ENCODE assay signal across 17 cellular contexts in genomic region chr3:6644070-6644929, GRCh38.
DNase-seq lines count a peak whose midpoint lies in the region; ATAC-seq and TF ChIP-seq lines count a peak whose summit lies in the region.
"Had no signal": no experiment of that assay in that cellular context is flagged by ENCODE, and none has a peak within 500 bp of the region (broad histone marks: within the 10 kb centered on the region; RNA-seq: fewer than 3 reads in every experiment).

No MANE protein-coding gene starts in this region.

- H3K79me2 ChIP-seq in SK-N-SH (ENCODE audit: insufficient read depth): no peaks in the 10 kb centered on the region

- 18% methylated on average over 5 of the region's 5 CpGs for WGBS in SK-N-SH (ENCODE audit: low lambda C conversion rate)
- WGBS in esophagus muscularis mucosa: 94% methylated on average over 5 of the region's 5 CpGs
- 92% methylated on average over 5 of the region's 5 CpGs for WGBS in prostate gland

- H3K9ac ChIP-seq in SK-N-SH: no peak overlapping the region

- no peaks in the 10 kb centered on the region for H3K4me1 ChIP-seq in SK-N-SH (ENCODE audit: control insufficient read depth in 1 of 2, insufficient read depth in 2 of 2, low read depth in 1 of 2, low read length in 1 of 2)
- H3K4me1 ChIP-seq in esophagus muscularis mucosa: no peaks in the 10 kb centered on the region
- H3K4me1 ChIP-seq in prostate gland (replicated peaks): no peaks in the 10 kb centered on the region
- H3K4me1 ChIP-seq: left lung, SJCRH30, vagina had no signal

- POLR2A ChIA-PET in SK-N-SH (lab: Yijun Ruan, JAX): no interaction called here

- no peaks in the 10 kb centered on the region for H4K20me1 ChIP-seq in SK-N-SH (ENCODE audit: insufficient read depth)

- intact Hi-C loops in esophagus muscularis mucosa (cut with DNase I): no loop called here
- intact Hi-C loops in prostate gland (cut with DNase I): no loop called here

- H3K36me3 ChIP-seq in SK-N-SH (replicated peaks in 1 of 2; ENCODE audit: control insufficient read depth in 1 of 2, insufficient read depth in 2 of 2, low read length in 1 of 2) (no peaks in the 10 kb centered on the region), esophagus muscularis mucosa (no peaks in the 10 kb centered on the region), prostate gland (no peaks in the 10 kb centered on the region)
- H3K36me3 ChIP-seq: left lung, SJCRH30, vagina had no signal

- H2AFZ ChIP-seq in SK-N-SH (ENCODE audit: low read depth): no peak overlapping the region

- no peaks in the 10 kb centered on the region for H3F3A ChIP-seq in SK-N-SH (replicated peaks; ENCODE audit: insufficient read depth)

- CTCF ChIA-PET in SK-N-SH (lab: Yijun Ruan, JAX): no interaction called here

- H3K4me3 ChIP-seq in SK-N-SH (ENCODE audit: low read depth in 2 of 2, low read length in 1 of 2): no peak overlapping the region
- H3K4me3 ChIP-seq in esophagus muscularis mucosa: no peak overlapping the region
- no peak overlapping the region for H3K4me3 ChIP-seq in prostate gland
- H3K4me3 ChIP-seq: left lung, SJCRH30, vagina had no signal

- TF ChIP-seq CTCF in SK-N-SH (IDR thresholded peaks at IDR 0.05) (no peak), esophagus muscularis mucosa (IDR thresholded peaks at IDR 0.05) (no peak), prostate gland (IDR thresholded peaks at IDR 0.05) (no peak)

- no peak for TF ChIP-seq RAD21 in SK-N-SH (IDR thresholded peaks at IDR 0.05; ENCODE audit: low read length)

- TF ChIP-seq EP300 in SK-N-SH (IDR thresholded peaks at IDR 0.05; ENCODE audit: borderline replicate concordance in 1 of 2, low read depth in 1 of 2, low read length in 1 of 2) (no peak), esophagus muscularis mucosa (IDR thresholded peaks at IDR 0.05) (no peak)

- H3K27ac ChIP-seq in SK-N-SH (ENCODE audit: low read depth in 2 of 2, low read length in 1 of 2) (no peak overlapping the region), esophagus muscularis mucosa (replicated peaks in 1 of 4) (no peak overlapping the region), prostate gland (no peak overlapping the region)
- H3K27ac ChIP-seq: left lung, SJCRH30, vagina had no signal

- DNase-seq in ELF-1 (ENCODE audit: low read depth, low spot score) (peak; percentile 9), NCI-H82 treated with DMSO at 0.1 percent for 48 hours (lab: John Stamatoyannopoulos, UW; ENCODE audit: unreplicated experiment) (peak; percentile 0), SK-N-SH (no peak), esophagus muscularis mucosa (ENCODE audit: extremely low spot score) (no peak), cerebellar cortex (ENCODE audit: low spot score) (no peak), prostate gland (ENCODE audit: low spot score) (no peak)
- DNase-seq: activated CD8-positive, alpha-beta memory T cell treated with anti-CD3 and anti-CD28 coated beads, Interleukin-2, amount 50 U/mL, for 4 hours; activated naive CD8-positive, alpha-beta T cell treated with anti-CD3 and anti-CD28 coated beads for 36 hours; DMS79; hippocampal formation; left lung; NCI-H1105; stimulated activated CD4-positive, alpha-beta T cell treated with anti-CD3 and anti-CD28 coated beads, Interleukin-2, amount 100 ng/mL, for 48 hours had no signal

- H3K9me3 ChIP-seq in SK-N-SH (no peaks in the 10 kb centered on the region), esophagus muscularis mucosa (no peaks in the 10 kb centered on the region), prostate gland (no peaks in the 10 kb centered on the region)
- H3K9me3 ChIP-seq: SJCRH30, vagina had no signal

- H3K4me2 ChIP-seq in SK-N-SH: no peak overlapping the region

- no peaks in the 10 kb centered on the region for H3K9me2 ChIP-seq in SK-N-SH

- ATAC-seq in GM19351 (IDR thresholded peaks at IDR 0.05; ENCODE audit: unreplicated experiment): peak; percentile 60
- peak; percentile 55 for ATAC-seq in HG03280 (IDR thresholded peaks at IDR 0.05; ENCODE audit: unreplicated experiment)
- ATAC-seq: left lung had no signal

- H3K27me3 ChIP-seq in SK-N-SH (ENCODE audit: insufficient read depth) (no peaks in the 10 kb centered on the region), esophagus muscularis mucosa (no peaks in the 10 kb centered on the region), prostate gland (replicated peaks; ENCODE audit: insufficient read depth) (no peaks in the 10 kb centered on the region)
- H3K27me3 ChIP-seq: left lung, SJCRH30, vagina had no signal

- TF ChIP-seq POLR2A in esophagus muscularis mucosa (IDR thresholded peaks at IDR 0.05; ENCODE audit: low read depth) (no peak), prostate gland (IDR thresholded peaks at IDR 0.05) (no peak)

TF ChIP-seq in SK-N-SH, 30 proteins besides CTCF, POLR2A, EP300 and RAD21:
- no peak for TF ChIP-seq IRF3 (IDR thresholded peaks at IDR 0.05; ENCODE audit: low read depth, low read length)
- no peak for TF ChIP-seq SMC3 (IDR thresholded peaks at IDR 0.05; ENCODE audit: low read depth, low read length)
- TF ChIP-seq USF2 (IDR thresholded peaks at IDR 0.05; ENCODE audit: borderline replicate concordance, low read depth, low read length): no peak
- no peak for TF ChIP-seq MEF2A (IDR thresholded peaks at IDR 0.05; ENCODE audit: borderline replicate concordance, low read depth)
- TF ChIP-seq SIN3A (IDR thresholded peaks at IDR 0.05; ENCODE audit: borderline replicate concordance, low read depth, low read length): no peak
- TF ChIP-seq FOSL2 (IDR thresholded peaks at IDR 0.05; ENCODE audit: borderline replicate concordance, low read depth): no peak
- no peak for TF ChIP-seq TEAD4 (IDR thresholded peaks at IDR 0.05; ENCODE audit: borderline replicate concordance, insufficient read depth)
- TF ChIP-seq NFIC (IDR thresholded peaks at IDR 0.05; ENCODE audit: borderline replicate concordance): no peak
- TF ChIP-seq CHD2 (IDR thresholded peaks at IDR 0.05; ENCODE audit: low read length, partially characterized antibody): no peak

Comparison
In these comparisons a context has a peak if more than half of its experiments do, and no peak if none do; other contexts are left out.
1. DNase-seq: peak in ELF-1 (single experiment) and NCI-H82 treated with DMSO at 0.1 percent for 48 hours (single experiment); none in SK-N-SH (single experiment), esophagus muscularis mucosa (single experiment), cerebellar cortex (single experiment) and prostate gland (single experiment).